ENCODE assay signal across 21 cellular contexts in genomic region chr2:146417942-146418341, GRCh38.
DNase-seq lines count a peak whose midpoint lies in the region; ATAC-seq, FAIRE-seq and TF ChIP-seq lines count a peak whose summit lies in the region.
"Had no signal": no experiment of that assay in that cellular context is flagged by ENCODE, and none has a peak within 500 bp of the region (broad histone marks: within the 10 kb centered on the region; RNA-seq: fewer than 3 reads in every experiment).

No MANE protein-coding gene starts in this region.

- BruUV-seq in IMR-90 (replicated peaks; lab: Mats Ljungman, UMichigan): no TSS peak

- H3K4me3 Mint-ChIP-seq in activated T-cell treated with anti-CD3 and anti-CD28 coated beads, Interleukin-2, amount 50 U/mL, for 4 hours: no peak overlapping the region
- H3K4me3 Mint-ChIP-seq: CD4-positive, CD25-positive, alpha-beta regulatory T cell; CD8-positive, alpha-beta memory T cell had no signal

- no peaks in the 10 kb centered on the region for H3K9me3 Mint-ChIP-seq in activated T-cell treated with anti-CD3 and anti-CD28 coated beads, Interleukin-2, amount 50 U/mL, for 4 hours

- TF ChIP-seq POLR2A in IMR-90 (IDR thresholded peaks at IDR 0.05; ENCODE audit: low read depth, low read length) (no peak), transverse colon (IDR thresholded peaks at IDR 0.05) (no peak)

- H2BK5ac ChIP-seq in IMR-90 (ENCODE audit: low read depth, low read length, poor library complexity, severe bottlenecking): no peak overlapping the region
- H2BK5ac ChIP-seq in neuronal stem cell (ENCODE audit: low read length): no peak overlapping the region

- H3K4ac ChIP-seq in IMR-90 (ENCODE audit: low read depth, low read length): no peak overlapping the region
- no peak overlapping the region for H3K4ac ChIP-seq in neuronal stem cell (ENCODE audit: low read length)

- WGBS in IMR-90 (ENCODE audit: extremely low coverage in 2 of 2, insufficient read length in 1 of 2), 2 experiments: no CpG with 5 or more reads among the region's 2 CpGs
- WGBS in neuronal stem cell (ENCODE audit: extremely low coverage in 2 of 2, insufficient read length in 2 of 2, insufficient replicate concordance in 1 of 2), 2 donors: no CpG with 5 or more reads among the region's 2 CpGs
- WGBS in transverse colon (ENCODE audit: low coverage in 1 of 2), 2 donors: 40 to 65% methylated on average over 1 to 2 of the region's 2 CpGs

- no peak overlapping the region for H3K18ac ChIP-seq in IMR-90 (ENCODE audit: low read depth, low read length)
- H3K18ac ChIP-seq in neuronal stem cell (ENCODE audit: low read length): no peak overlapping the region

- no peak overlapping the region for H2AK5ac ChIP-seq in IMR-90 (ENCODE audit: low read depth, low read length)
- no peak overlapping the region for H2AK5ac ChIP-seq in neuronal stem cell (ENCODE audit: low read depth, low read length)

- no peak overlapping the region for H3K9ac ChIP-seq in IMR-90 (ENCODE audit: low read depth, low read length)
- H3K9ac ChIP-seq in neuronal stem cell (ENCODE audit: low read depth, low read length, poor library complexity): no peak overlapping the region
- no peak overlapping the region for H3K9ac ChIP-seq in Karpas-422 (ENCODE audit: low read length)

- no peaks in the 10 kb centered on the region for H3K36me3 Mint-ChIP-seq in activated T-cell treated with anti-CD3 and anti-CD28 coated beads, Interleukin-2, amount 50 U/mL, for 4 hours (ENCODE audit: insufficient read depth)
- H3K36me3 Mint-ChIP-seq: CD4-positive, CD25-positive, alpha-beta regulatory T cell; CD8-positive, alpha-beta memory T cell had no signal

- H3K79me2 ChIP-seq in Karpas-422 (ENCODE audit: low read length): no peaks in the 10 kb centered on the region

- no peaks in the 10 kb centered on the region for H3K36me3 ChIP-seq in IMR-90 (ENCODE audit: control insufficient read depth, insufficient read depth, low read length)
- H3K36me3 ChIP-seq in bronchial epithelial cell (ENCODE audit: control insufficient read depth, insufficient read depth, low read length): no peaks in the 10 kb centered on the region
- H3K36me3 ChIP-seq in neuronal stem cell (replicated peaks in 1 of 2; ENCODE audit: control insufficient read depth in 2 of 2, insufficient read depth in 2 of 2, low read length in 2 of 2): no peaks in the 10 kb centered on the region
- H3K36me3 ChIP-seq in Karpas-422 (ENCODE audit: insufficient read depth, low read length): no peaks in the 10 kb centered on the region
- no peaks in the 10 kb centered on the region for H3K36me3 ChIP-seq in transverse colon
- H3K36me3 ChIP-seq: BE2C had no signal

- in situ Hi-C loops in IMR-90 (cut with MboI; ENCODE audit: low sequenced_read_pairs): no loop called here
- in situ Hi-C loops in transverse colon (cut with MboI; ENCODE audit: low pct_ligation_motif_present in 1 of 4, low pct_unique_long_range_greater_than_20kb in 1 of 4, low sequenced_read_pairs in 3 of 4): no loop called here

- H3K23ac ChIP-seq in IMR-90 (ENCODE audit: low read depth, low read length): no peak overlapping the region
- H3K23ac ChIP-seq in neuronal stem cell (ENCODE audit: low read depth, low read length, poor library complexity): no peak overlapping the region

- H3K4me2 ChIP-seq in IMR-90 (ENCODE audit: low read depth, low read length): no peak overlapping the region
- H3K4me2 ChIP-seq in neuronal stem cell (ENCODE audit: insufficient read depth, low read length, poor library complexity, severe bottlenecking): no peak overlapping the region
- H3K4me2 ChIP-seq in Karpas-422 (ENCODE audit: low read depth, low read length, poor library complexity, severe bottlenecking): no peak overlapping the region

- H3K79me1 ChIP-seq in IMR-90 (ENCODE audit: low read depth in 1 of 2, low read length in 2 of 2): no peaks in the 10 kb centered on the region
- no peaks in the 10 kb centered on the region for H3K79me1 ChIP-seq in neuronal stem cell (ENCODE audit: low read depth, low read length)

- no peak overlapping the region for H2AK9ac ChIP-seq in IMR-90 (replicated peaks; ENCODE audit: low read depth, low read length, poor library complexity)

- H4K20me1 ChIP-seq in IMR-90 (ENCODE audit: insufficient read depth, low read length): no peaks in the 10 kb centered on the region
- H4K20me1 ChIP-seq in Karpas-422 (ENCODE audit: insufficient read depth, low read depth, low read length): no peaks in the 10 kb centered on the region

- no peak for TF ChIP-seq RAD21 in IMR-90 (IDR thresholded peaks at IDR 0.05; ENCODE audit: low read length)

- no peak overlapping the region for H2BK15ac ChIP-seq in IMR-90 (ENCODE audit: low read depth, low read length)
- no peak overlapping the region for H2BK15ac ChIP-seq in neuronal stem cell (ENCODE audit: low read length)

- H3K9me3 ChIP-seq in IMR-90 (ENCODE audit: control insufficient read depth, insufficient read depth, low read length): no peaks in the 10 kb centered on the region
- no peaks in the 10 kb centered on the region for H3K9me3 ChIP-seq in neuronal stem cell (replicated peaks in 1 of 2; ENCODE audit: control insufficient read depth in 2 of 2, insufficient read depth in 1 of 2, low read depth in 1 of 2, low read length in 2 of 2)
- no peaks in the 10 kb centered on the region for H3K9me3 ChIP-seq in Karpas-422 (ENCODE audit: low read length)
- H3K9me3 ChIP-seq in transverse colon: no peaks in the 10 kb centered on the region
- H3K9me3 ChIP-seq: BE2C, Caco-2 had no signal

- H4K91ac ChIP-seq in IMR-90 (ENCODE audit: insufficient read depth, low read depth, low read length) (no peak overlapping the region), neuronal stem cell (ENCODE audit: low read depth, low read length, poor library complexity) (no peak overlapping the region)

- no peaks in the 10 kb centered on the region for H3K4me1 ChIP-seq in IMR-90 (ENCODE audit: control insufficient read depth, insufficient read depth, low read length)
- H3K4me1 ChIP-seq in neuronal stem cell (ENCODE audit: control insufficient read depth in 2 of 2, insufficient read depth in 1 of 2, low read depth in 1 of 2, low read length in 2 of 2): no peaks in the 10 kb centered on the region
- no peaks in the 10 kb centered on the region for H3K4me1 ChIP-seq in Karpas-422 (ENCODE audit: low read length)
- no peaks in the 10 kb centered on the region for H3K4me1 ChIP-seq in transverse colon
- H3K4me1 ChIP-seq: BE2C, Caco-2 had no signal

- H3K14ac ChIP-seq in IMR-90 (replicated peaks; ENCODE audit: low read depth, low read length): no peak overlapping the region
- no peak overlapping the region for H3K14ac ChIP-seq in neuronal stem cell (ENCODE audit: low read length)

- intact Hi-C loops in IMR-90 (cut with micrococcal nuclease) (no loop called here), transverse colon (cut with DNase I; ENCODE audit: low total_unique reads) (loop anchor here (10.0 kb wide), 1 partner anchor 257 kb away; no protein-coding TSS in a partner anchor)

- H2AFZ ChIP-seq in IMR-90 (replicated peaks; ENCODE audit: low read length, poor library complexity) (no peak overlapping the region), neuronal stem cell (ENCODE audit: low read length) (peak overlapping the region; percentile 1), Karpas-422 (ENCODE audit: low read length) (no peak overlapping the region)

- H2BK120ac ChIP-seq in IMR-90 (ENCODE audit: low read depth, low read length) (no peak overlapping the region), neuronal stem cell (ENCODE audit: low read depth, low read length) (no peak overlapping the region)

- TF ChIP-seq EP300 in transverse colon (IDR thresholded peaks at IDR 0.05; ENCODE audit: low read depth): no peak

- peak; percentile 54; the same call in 1 of the 2 replicates for ATAC-seq in IMR-90 (ENCODE audit: low read depth)
- ATAC-seq in activated T-cell treated with anti-CD3 and anti-CD28 coated beads, Interleukin-2, amount 50 U/mL, for 4 hours: no peak
- ATAC-seq: K562 had no signal

- H3K9me1 ChIP-seq in IMR-90 (ENCODE audit: insufficient read depth, low read length): no peaks in the 10 kb centered on the region

- no peak for DNase-seq in IMR-90
- DNase-seq in bronchial epithelial cell (ENCODE audit: low read depth): peak; percentile 12
- peak; percentile 36 for DNase-seq in fibroblast of villous mesenchyme (ENCODE audit: low read depth)
- no peak for DNase-seq in neuronal stem cell (ENCODE audit: low spot score)
- DNase-seq in activated T-cell treated with anti-CD3 and anti-CD28 coated beads, Interleukin-2, amount 50 U/mL, for 4 hours: no peak
- DNase-seq in Ammon's horn (ENCODE audit: low spot score): no peak
- DNase-seq in Karpas-422: no peak
- DNase-seq in transverse colon: no peak
- DNase-seq: BE2C; C1 segment of cervical spinal cord; Caco-2; CD4-positive, CD25-positive, alpha-beta regulatory T cell; CD8-positive, alpha-beta memory T cell; GDM1; GOT3; H7 had no signal

- CTCF ChIA-PET in IMR-90 (lab: Yijun Ruan, JAX): no interaction called here

- dilution Hi-C loops in IMR-90 (cut with HindIII; ENCODE audit: low sequenced_read_pairs, unreplicated experiment): no loop called here

- H3K56ac ChIP-seq in IMR-90 (ENCODE audit: extremely low read depth, insufficient read depth, low read length): no peak overlapping the region

- no peaks in the 10 kb centered on the region for H3K9me2 ChIP-seq in Karpas-422 (replicated peaks; ENCODE audit: insufficient read depth, low read length)

- no peak overlapping the region for H2BK20ac ChIP-seq in IMR-90 (ENCODE audit: low read depth, low read length)

- H4K8ac ChIP-seq in IMR-90 (ENCODE audit: low read depth in 2 of 2, low read length in 2 of 2): no peak overlapping the region
- no peak overlapping the region for H4K8ac ChIP-seq in neuronal stem cell (ENCODE audit: low read depth, low read length)

- no peaks in the 10 kb centered on the region for H3K27me3 ChIP-seq in IMR-90 (ENCODE audit: control insufficient read depth, insufficient read depth, low read length)
- no peaks in the 10 kb centered on the region for H3K27me3 ChIP-seq in bronchial epithelial cell (ENCODE audit: control insufficient read depth, insufficient read depth, low read length)
- H3K27me3 ChIP-seq in neuronal stem cell (ENCODE audit: control insufficient read depth in 3 of 3, insufficient read depth in 3 of 3, low read depth in 1 of 3, low read length in 3 of 3): no peaks in the 10 kb centered on the region
- H3K27me3 ChIP-seq in Karpas-422 (ENCODE audit: low read length): no peaks in the 10 kb centered on the region
- no peaks in the 10 kb centered on the region for H3K27me3 ChIP-seq in transverse colon
- H3K27me3 ChIP-seq: BE2C had no signal

- FAIRE-seq in bronchial epithelial cell (lab: Jason Lieb, UNC): no peak
- FAIRE-seq: D721Med, GM12892, GM18507, K562 had no signal

- H2BK12ac ChIP-seq in neuronal stem cell (ENCODE audit: low read length): no peak overlapping the region

- H4K5ac ChIP-seq in IMR-90 (ENCODE audit: low read depth, low read length): no peak overlapping the region

- H3K4me3 ChIP-seq in IMR-90 (ENCODE audit: insufficient read depth, low read depth, low read length) (no peak overlapping the region), bronchial epithelial cell (ENCODE audit: low read depth, low read length) (no peak overlapping the region), fibroblast of villous mesenchyme (ENCODE audit: low read depth, low read length) (no peak overlapping the region), neuronal stem cell (ENCODE audit: low read length in 2 of 2) (no peak overlapping the region), Karpas-422 (ENCODE audit: low read length) (no peak overlapping the region), transverse colon (no peak overlapping the region)
- H3K4me3 ChIP-seq: K562 had no signal

- TF ChIP-seq CTCF in IMR-90 (conservative IDR thresholded peaks at IDR 0.05; ENCODE audit: low read depth, low read length) (no peak), bronchial epithelial cell (IDR thresholded peaks at IDR 0.05; ENCODE audit: insufficient read depth, low read length, severe bottlenecking) (no peak), fibroblast of villous mesenchyme (IDR thresholded peaks at IDR 0.05; ENCODE audit: insufficient read depth, low read depth, low read length) (no peak), transverse colon (IDR thresholded peaks at IDR 0.05) (no peak)

- H3K27ac ChIP-seq in IMR-90 (ENCODE audit: insufficient read depth, low read length) (no peak overlapping the region), neuronal stem cell (replicated peaks; ENCODE audit: low read length) (no peak overlapping the region), Karpas-422 (ENCODE audit: low read length) (no peak overlapping the region), transverse colon (no peak overlapping the region)
- H3K27ac ChIP-seq: HL-60 had no signal

- POLR2A ChIA-PET in IMR-90 (lab: Charles Lee; ENCODE audit: unreplicated experiment): no interaction called here

- H3K4me1 Mint-ChIP-seq in activated T-cell treated with anti-CD3 and anti-CD28 coated beads, Interleukin-2, amount 50 U/mL, for 4 hours (ENCODE audit: low read depth): no peaks in the 10 kb centered on the region
- H3K4me1 Mint-ChIP-seq: CD4-positive, CD25-positive, alpha-beta regulatory T cell; CD8-positive, alpha-beta memory T cell had no signal

- H3K27me3 Mint-ChIP-seq in activated T-cell treated with anti-CD3 and anti-CD28 coated beads, Interleukin-2, amount 50 U/mL, for 4 hours (ENCODE audit: low read depth): no peaks in the 10 kb centered on the region
- H3K27me3 Mint-ChIP-seq: CD4-positive, CD25-positive, alpha-beta regulatory T cell; CD8-positive, alpha-beta memory T cell had no signal

Comparison
In these comparisons a context has a peak if more than half of its experiments do, and no peak if none do; other contexts are left out.
1. DNase-seq: peak in bronchial epithelial cell (single experiment) and fibroblast of villous mesenchyme (single experiment); none in IMR-90 (single experiment), neuronal stem cell (single experiment), activated T-cell treated with anti-CD3 and anti-CD28 coated beads, Interleukin-2, amount 50 U/mL, for 4 hours (single experiment), Ammon's horn (single experiment), Karpas-422 (single experiment) and transverse colon (single experiment).